In genomic region chr10:110337906-110338305, GRCh38 we compare ENCODE assay signal across 26 cellular contexts. TPM values are rescaled to one million over a fixed set of nuclear protein-coding genes. Genes with fewer than 3 reads are reported as not detected.
A peak's percentile ranks its signal among the peaks of the same experiment; 100 is the strongest.
DNase-seq lines count a peak whose midpoint lies in the region; ATAC-seq and TF ChIP-seq lines count a peak whose summit lies in the region.
"Had no signal": no experiment of that assay in that cellular context is flagged by ENCODE, and none has a peak within 500 bp of the region (broad histone marks: within the 10 kb centered on the region; RNA-seq: fewer than 3 reads in every experiment).

No MANE protein-coding gene starts in this region.

- TF ChIP-seq POLR2A in adrenal gland (IDR thresholded peaks at IDR 0.05) = no peak

- H3K27ac ChIP-seq in adrenal gland = no peak overlapping the region
- H3K27ac ChIP-seq: foreskin keratinocyte, KMS-11, right lobe of liver, RWPE1, SK-N-MC, stomach, transverse colon, WERI-Rb-1 had no signal

- no peak for ATAC-seq in GM19035 (IDR thresholded peaks at IDR 0.05; ENCODE audit: unreplicated experiment)
- no peak for ATAC-seq in GM19328 (IDR thresholded peaks at IDR 0.05; ENCODE audit: unreplicated experiment)
- ATAC-seq: foreskin keratinocyte, right lobe of liver had no signal

- H3K9me3 ChIP-seq in adrenal gland (replicated peaks in 1 of 3) = no peaks in the 10 kb centered on the region
- H3K9me3 ChIP-seq: right lobe of liver, stomach, transverse colon had no signal

- intact Hi-C loops in adrenal gland (cut with DNase I) (no loop called here), cardiac septum (cut with DNase I) (no loop called here)

- H3K4me3 ChIP-seq in adrenal gland = no peak overlapping the region
- no peak overlapping the region for H3K4me3 ChIP-seq in fibroblast of the aortic adventitia (ENCODE audit: low read depth, low read length)
- H3K4me3 ChIP-seq: right lobe of liver, SK-N-MC, stomach, transverse colon had no signal

- no peaks in the 10 kb centered on the region for H3K27me3 ChIP-seq in adrenal gland
- H3K27me3 ChIP-seq: foreskin keratinocyte, right lobe of liver, stomach had no signal

- 82 to 95% (median 90%) methylated on average over 3 of the region's 3 CpGs for WGBS in adrenal gland, 4 donors

- no peak for TF ChIP-seq CTCF in adrenal gland (IDR thresholded peaks at IDR 0.05)
- TF ChIP-seq CTCF in fibroblast of the aortic adventitia (IDR thresholded peaks at IDR 0.05; ENCODE audit: insufficient read depth, low read length) = no peak

- H3K36me3 ChIP-seq in adrenal gland (replicated peaks in 1 of 2) = no peaks in the 10 kb centered on the region
- H3K36me3 ChIP-seq: right lobe of liver, stomach, transverse colon, WERI-Rb-1 had no signal

- peaks cover 10 to 18% of the 10 kb centered on the region in 2 donors for H3K4me1 ChIP-seq in adrenal gland (replicated peaks in 1 of 2)
- H3K4me1 ChIP-seq: right lobe of liver had no signal

- peak; percentile 80 for DNase-seq in EH (ENCODE audit: low read depth)
- peak; percentile 59 for DNase-seq in HT1080 (ENCODE audit: low read depth)
- peak; percentile 56 to 76 (median 71) for DNase-seq in adrenal gland
- peak; percentile 60 for DNase-seq in fibroblast of the aortic adventitia (ENCODE audit: low read depth)
- no peak for DNase-seq in activated CD4-positive, alpha-beta T cell treated with anti-CD3 and anti-CD28 coated beads for 4 hours
- no peak for DNase-seq in cardiac septum (ENCODE audit: low spot score)
- DNase-seq: activated CD4-positive, alpha-beta T cell treated with anti-CD3 and anti-CD28 coated beads, Interleukin-2, amount 50 U/mL, for 1 hour; activated naive CD8-positive, alpha-beta T cell treated with anti-CD3 and anti-CD28 coated beads, Interleukin-2, amount 10 ng/mL, durations not matched to agents 7 days and 5 days; AML-193; DND-41; foreskin keratinocyte; H7; hippocampal formation; left ventricle myocardium superior; NCI-H2029 treated with DMSO at 0.1 percent for 48 hours; NCI-H510A; nephron progenitor cell; right lobe of liver; stomach; transverse colon; WERI-Rb-1 had no signal

RNA-seq across cellular contexts. Expression of gene SMNDC1, which starts 33.2 kb away (rescaled TPM):
- 7.0 and 8.6 TPM in 2 replicates for total RNA-seq in HT1080 (2014; rRNA removed; shearing (Covaris generic))
- 29.2 and 32.0 TPM in 2 replicates for polyA plus RNA-seq in HT1080 (2015; cell fraction: cytosol; rRNA removed)
- polyA plus RNA-seq in HT1080 (2015; cell fraction: nucleus; rRNA removed) = 33.8 and 35.8 TPM in 2 replicates
- total RNA-seq in adrenal gland (10 to 100 TPM in 4 of 8 donors, 1 to 10 TPM in 4; 3.7 to 30.0 (median 18.2) TPM), fibroblast of the aortic adventitia (ENCODE audit: low replicate concordance) (8.9 and 27.5 TPM in 2 replicates), cardiac septum (25.8 TPM)
- 10 to 100 TPM in 1 of 3 donors, 1 to 10 TPM in 2; 8.7 to 34.4 (median 9.8) TPM for polyA plus RNA-seq in adrenal gland

Comparison
In these comparisons a context has a peak if more than half of its experiments do, and no peak if none do; other contexts are left out.
1. DNase-seq: peak in EH (single experiment), HT1080 (single experiment), adrenal gland (7 of 7) and fibroblast of the aortic adventitia (single experiment); none in activated CD4-positive, alpha-beta T cell treated with anti-CD3 and anti-CD28 coated beads for 4 hours (0 of 2) and cardiac septum (single experiment).